ENCODE assay signal across 8 cellular contexts in the genomic region with DNA sequence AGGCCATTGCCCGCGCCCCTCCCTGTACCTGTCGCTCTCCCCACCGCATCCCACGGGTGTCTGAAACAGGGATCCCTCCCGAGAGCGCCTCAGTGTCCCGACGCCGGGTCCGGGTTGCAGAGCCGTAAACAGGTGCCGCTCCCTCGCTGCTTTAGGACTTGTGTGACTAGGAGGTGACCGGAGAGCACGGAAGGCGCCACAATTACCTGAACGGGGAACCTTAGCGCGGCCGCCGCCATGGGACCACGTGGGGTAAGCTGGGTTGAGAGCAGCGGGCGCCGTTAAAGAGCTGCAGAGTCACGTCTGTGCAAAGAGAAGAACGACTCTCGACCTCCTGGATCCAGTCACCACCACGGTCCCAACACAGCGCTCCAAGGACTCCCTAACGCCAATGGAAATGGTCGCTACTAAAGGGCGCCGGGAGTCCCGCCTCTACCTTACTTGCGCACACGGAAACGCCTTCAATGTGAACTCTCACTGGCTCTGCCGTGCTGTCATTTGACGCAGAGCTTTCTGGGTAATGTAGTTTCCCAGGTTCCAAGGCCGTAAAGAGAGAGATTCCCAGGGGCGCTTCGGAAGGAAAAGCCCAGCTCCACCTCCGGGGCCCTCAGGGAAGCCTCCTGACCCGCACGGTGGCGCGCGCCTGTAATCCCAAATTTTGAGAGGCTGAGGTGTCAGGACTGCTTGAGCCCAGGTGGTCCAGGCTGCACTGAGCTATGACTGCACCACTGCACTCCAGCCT. TPM values are rescaled to one million over a fixed set of nuclear protein-coding genes. Genes with fewer than 3 reads are reported as not detected.
DNase-seq lines count a peak whose midpoint lies in the region; ATAC-seq and TF ChIP-seq lines count a peak whose summit lies in the region.

Gene ZNF552 (minus strand): TSS at position 409 of the 742 bp plus-strand sequence. CDS start 170 bp downstream, at position 239.

- peak; percentile 45 for ATAC-seq in HG03469 (IDR thresholded peaks at IDR 0.05; ENCODE audit: unreplicated experiment)

- H3K27me3 ChIP-seq in liver (ENCODE audit: control insufficient read depth in 4 of 4, insufficient read depth in 4 of 4, low read length in 3 of 4): no peaks in the 10 kb centered on the region

- peak; percentile 96 for DNase-seq in Ammon's horn (ENCODE audit: low spot score)
- peak; percentile 80 for DNase-seq in NCI-H526 treated with DMSO at 0.1 percent for 48 hours (lab: John Stamatoyannopoulos, UW)
- DNase-seq in activated CD4-positive, alpha-beta T cell treated with anti-CD3 and anti-CD28 coated beads, Interleukin-2, amount 50 U/mL, for 24 hours (ENCODE audit: low read depth in 1 of 2, low spot score in 1 of 2): peak; percentile 46 to 76
- DNase-seq in dermis microvascular lymphatic vessel endothelial cell (ENCODE audit: low read depth in 2 of 2): peak; percentile 87 to 94
- peak; percentile 70 for DNase-seq in stimulated activated CD4-positive, alpha-beta T cell treated with anti-CD3 and anti-CD28 coated beads, Interleukin-4, amount 100 ng/mL, for 1 hour

- WGBS in liver: under 1% methylated on average over 50 of the region's 50 CpGs

- peak within 1 kb of the TSS; percentile 63 to 86 (median 85) for H3K4me3 ChIP-seq in liver (ENCODE audit: low read depth in 1 of 3, low read length in 3 of 3)

- peaks cover 2 to 27% (median 8%) of the 10 kb centered on the region in 4 donors for H3K4me1 ChIP-seq in liver (ENCODE audit: control insufficient read depth in 4 of 4, insufficient read depth in 4 of 4, low read length in 3 of 4)

- peak within 1 kb of the TSS; percentile 70 to 95 for H3K9ac ChIP-seq in liver (ENCODE audit: low read depth in 1 of 2, low read length in 2 of 2)

- TF ChIP-seq RAD21 in liver (IDR thresholded peaks at IDR 0.05): peak; percentile 28 to 50

- peaks cover 0 to 8% (median 2%) of the 10 kb centered on the region in 4 donors for H3K36me3 ChIP-seq in liver (ENCODE audit: control insufficient read depth in 4 of 4, insufficient read depth in 3 of 4, low read depth in 1 of 4, low read length in 3 of 4)

- no peak for TF ChIP-seq CTCF in liver (IDR thresholded peaks at IDR 0.05; ENCODE audit: low read depth, low read length, missing input control)

- H3K9me3 ChIP-seq in liver (ENCODE audit: control insufficient read depth in 4 of 4, low read length in 3 of 4): no peaks in the 10 kb centered on the region

- H3K27ac ChIP-seq in liver (ENCODE audit: low read depth in 1 of 2, low read length in 2 of 2): peak within 1 kb of the TSS; percentile 67 to 82

- TF ChIP-seq POLR2A in GM19193 (IDR thresholded peaks at IDR 0.05; ENCODE audit: extremely low read depth, insufficient read depth, insufficient read length): peak; percentile 82

TF ChIP-seq in liver, 16 proteins besides CTCF, POLR2A, EP300 and RAD21:
- peak; percentile 46 to 87 for TF ChIP-seq GABPA (IDR thresholded peaks at IDR 0.05 in 1 of 2, conservative IDR thresholded peaks at IDR 0.05 in 1 of 2)
- peak; percentile 94 for TF ChIP-seq TAF1 (conservative IDR thresholded peaks at IDR 0.05)
- peak; percentile 4 for TF ChIP-seq HNF4G (IDR thresholded peaks at IDR 0.05)
- no peak for TF ChIP-seq ATF3 (IDR thresholded peaks at IDR 0.05)
- TF ChIP-seq YY1 (IDR thresholded peaks at IDR 0.05): peak; percentile 96
- TF ChIP-seq RXRA (IDR thresholded peaks at IDR 0.05): peak; percentile 68
- TF ChIP-seq, protein P1, sequence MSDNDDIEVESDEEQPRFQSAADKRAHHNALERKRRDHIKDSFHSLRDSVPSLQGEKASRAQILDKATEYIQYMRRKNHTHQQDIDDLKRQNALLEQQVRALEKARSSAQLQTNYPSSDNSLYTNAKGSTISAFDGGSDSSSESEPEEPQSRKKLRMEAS (IDR thresholded peaks at IDR 0.05): peak; percentile 54
- peak; percentile 51 for TF ChIP-seq SP1 (IDR thresholded peaks at IDR 0.05)
- TF ChIP-seq NR2F2 (IDR thresholded peaks at IDR 0.05): no peak
- TF ChIP-seq JUND (IDR thresholded peaks at IDR 0.05): no peak
- TF ChIP-seq, protein P2, sequence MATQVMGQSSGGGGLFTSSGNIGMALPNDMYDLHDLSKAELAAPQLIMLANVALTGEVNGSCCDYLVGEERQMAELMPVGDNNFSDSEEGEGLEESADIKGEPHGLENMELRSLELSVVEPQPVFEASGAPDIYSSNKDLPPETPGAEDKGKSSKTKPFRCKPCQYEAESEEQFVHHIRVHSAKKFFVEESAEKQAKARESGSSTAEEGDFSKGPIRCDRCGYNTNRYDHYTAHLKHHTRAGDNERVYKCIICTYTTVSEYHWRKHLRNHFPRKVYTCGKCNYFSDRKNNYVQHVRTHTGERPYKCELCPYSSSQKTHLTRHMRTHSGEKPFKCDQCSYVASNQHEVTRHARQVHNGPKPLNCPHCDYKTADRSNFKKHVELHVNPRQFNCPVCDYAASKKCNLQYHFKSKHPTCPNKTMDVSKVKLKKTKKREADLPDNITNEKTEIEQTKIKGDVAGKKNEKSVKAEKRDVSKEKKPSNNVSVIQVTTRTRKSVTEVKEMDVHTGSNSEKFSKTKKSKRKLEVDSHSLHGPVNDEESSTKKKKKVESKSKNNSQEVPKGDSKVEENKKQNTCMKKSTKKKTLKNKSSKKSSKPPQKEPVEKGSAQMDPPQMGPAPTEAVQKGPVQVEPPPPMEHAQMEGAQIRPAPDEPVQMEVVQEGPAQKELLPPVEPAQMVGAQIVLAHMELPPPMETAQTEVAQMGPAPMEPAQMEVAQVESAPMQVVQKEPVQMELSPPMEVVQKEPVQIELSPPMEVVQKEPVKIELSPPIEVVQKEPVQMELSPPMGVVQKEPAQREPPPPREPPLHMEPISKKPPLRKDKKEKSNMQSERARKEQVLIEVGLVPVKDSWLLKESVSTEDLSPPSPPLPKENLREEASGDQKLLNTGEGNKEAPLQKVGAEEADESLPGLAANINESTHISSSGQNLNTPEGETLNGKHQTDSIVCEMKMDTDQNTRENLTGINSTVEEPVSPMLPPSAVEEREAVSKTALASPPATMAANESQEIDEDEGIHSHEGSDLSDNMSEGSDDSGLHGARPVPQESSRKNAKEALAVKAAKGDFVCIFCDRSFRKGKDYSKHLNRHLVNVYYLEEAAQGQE (IDR thresholded peaks at IDR 0.05): peak; percentile 76
- TF ChIP-seq ZBTB33 (IDR thresholded peaks at IDR 0.05): peak; percentile 43
- TF ChIP-seq FOXA1 (IDR thresholded peaks at IDR 0.05): no peak
- TF ChIP-seq HNF4A (conservative IDR thresholded peaks at IDR 0.05): peak in 1 of 2 donors; percentile 15

RNA-seq across cellular contexts. Expression of gene ZNF552, which starts in this region (rescaled TPM):
- total RNA-seq in dermis microvascular lymphatic vessel endothelial cell (7.2 and 7.5 TPM in 2 replicates), liver (10 to 100 TPM in 1 of 2 donors, 1 to 10 TPM in 1; 5.4 to 16.1 TPM)
- 1 to 10 TPM; 3.1 to 5.5 TPM for polyA plus RNA-seq in liver

Comparison
In these comparisons a context has a peak if more than half of its experiments do, and no peak if none do; other contexts are left out.
1. Peak in every context shown above with its lines: DNase-seq, ATAC-seq, H3K4me3 ChIP-seq and H3K27ac ChIP-seq.